Comparison of ENCODE assay signal across 1 cellular context in genomic region chr3:16264708-16265454, GRCh38.
TF ChIP-seq lines count a peak whose summit lies in the region.

DPH3 (minus strand) TSS chr3:16264943; CDS start chr3:16264876, 67 bp downstream.
A gene with protein sequence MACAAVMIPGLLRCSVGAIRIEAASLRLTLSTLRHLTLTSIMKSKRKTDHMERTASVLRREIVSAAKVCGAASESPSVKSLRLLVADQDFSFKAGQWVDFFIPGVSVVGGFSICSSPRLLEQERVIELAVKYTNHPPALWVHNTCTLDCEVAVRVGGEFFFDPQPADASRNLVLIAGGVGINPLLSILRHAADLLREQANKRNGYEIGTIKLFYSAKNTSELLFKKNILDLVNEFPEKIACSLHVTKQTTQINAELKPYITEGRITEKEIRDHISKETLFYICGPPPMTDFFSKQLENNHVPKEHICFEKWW (plus strand): TSS chr3:16265212. CDS start chr3:16270953, 5,741 bp downstream.

TF ChIP-seq in HepG2, 621 proteins besides CTCF, POLR2A, EP300 and RAD21 (continued from another document and continues in another):
- TF ChIP-seq, protein P1, sequence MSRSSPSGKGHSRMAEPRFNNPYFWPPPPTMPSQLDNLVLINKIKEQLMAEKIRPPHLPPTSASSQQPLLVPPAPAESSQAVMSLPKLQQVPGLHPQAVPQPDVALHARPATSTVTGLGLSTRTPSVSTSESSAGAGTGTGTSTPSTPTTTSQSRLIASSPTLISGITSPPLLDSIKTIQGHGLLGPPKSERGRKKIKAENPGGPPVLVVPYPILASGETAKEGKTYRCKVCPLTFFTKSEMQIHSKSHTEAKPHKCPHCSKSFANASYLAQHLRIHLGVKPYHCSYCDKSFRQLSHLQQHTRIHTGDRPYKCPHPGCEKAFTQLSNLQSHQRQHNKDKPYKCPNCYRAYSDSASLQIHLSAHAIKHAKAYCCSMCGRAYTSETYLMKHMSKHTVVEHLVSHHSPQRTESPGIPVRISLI (CRISPR knock-in tag; IDR thresholded peaks at IDR 0.05; ENCODE audit: borderline replicate concordance), result peak; percentile 24; the same call in 1 of the 2 replicates
- TF ChIP-seq NR2F2 (IDR thresholded peaks at IDR 0.05; ENCODE audit: borderline replicate concordance, low read depth), result no peak; the same call in 1 of the 2 replicates
- peak; percentile 74 for TF ChIP-seq MAX (IDR thresholded peaks at IDR 0.05)
- TF ChIP-seq ATM (IDR thresholded peaks at IDR 0.05; ENCODE audit: borderline replicate concordance), result no peak
- TF ChIP-seq FOXK1 (CRISPR knock-in tag; IDR thresholded peaks at IDR 0.05; ENCODE audit: borderline replicate concordance, low read depth), result peak; percentile 91; the same call in 1 of the 2 replicates
- no peak for TF ChIP-seq PBX3 (CRISPR knock-in tag; IDR thresholded peaks at IDR 0.05; ENCODE audit: borderline replicate concordance)
- 0 out of 2 replicates have a peak, but pooled peaks have one; percentile 36 for TF ChIP-seq ZNF234 (CRISPR knock-in tag; conservative IDR thresholded peaks at IDR 0.05)
- TF ChIP-seq ARNT2 (CRISPR knock-in tag; IDR thresholded peaks at IDR 0.05; ENCODE audit: low read depth), result no peak
- TF ChIP-seq HNRNPL (IDR thresholded peaks at IDR 0.05; ENCODE audit: low read depth, low read length), result 0 out of 2 replicates have a peak, but pooled peaks have one; percentile 19
- no peak for TF ChIP-seq NR1H2 (CRISPR knock-in tag; IDR thresholded peaks at IDR 0.05; ENCODE audit: borderline replicate concordance, low read depth)
- no peak for TF ChIP-seq TCF12 (IDR thresholded peaks at IDR 0.05)
- TF ChIP-seq TCF12 (CRISPR knock-in tag; IDR thresholded peaks at IDR 0.05), result no peak
- no peak; the same call in 1 of the 2 replicates for TF ChIP-seq DR1 (CRISPR knock-in tag; IDR thresholded peaks at IDR 0.05)
- peak; percentile 35 for TF ChIP-seq ZNF792 (CRISPR knock-in tag; IDR thresholded peaks at IDR 0.05)
- TF ChIP-seq ATF1 (CRISPR knock-in tag; IDR thresholded peaks at IDR 0.05), result peak; percentile 100
- no peak for TF ChIP-seq SYNCRIP (IDR thresholded peaks at IDR 0.05; ENCODE audit: insufficient read depth, low read depth, low read length)
- TF ChIP-seq RBM39 (IDR thresholded peaks at IDR 0.05; ENCODE audit: low read depth, low read length, poor library complexity, severe bottlenecking), result peak; percentile 29
- no peak for TF ChIP-seq GTF3A (CRISPR knock-in tag; conservative IDR thresholded peaks at IDR 0.05)
- TF ChIP-seq ZNF550 (CRISPR knock-in tag; IDR thresholded peaks at IDR 0.05; ENCODE audit: borderline replicate concordance), result no peak
- TF ChIP-seq BRD4 (CRISPR knock-in tag; IDR thresholded peaks at IDR 0.05), result no peak
- TF ChIP-seq HOMEZ (CRISPR knock-in tag; IDR thresholded peaks at IDR 0.05; ENCODE audit: low read depth), result peak; percentile 65
- no peak for TF ChIP-seq JARID2 (CRISPR knock-in tag; IDR thresholded peaks at IDR 0.05; ENCODE audit: insufficient replicate concordance)
- TF ChIP-seq ZNF660 (CRISPR knock-in tag; IDR thresholded peaks at IDR 0.05; ENCODE audit: borderline replicate concordance, low read depth), result no peak
- TF ChIP-seq NCOR1 (IDR thresholded peaks at IDR 0.05; ENCODE audit: borderline replicate concordance, low read length), result 0 out of 2 replicates have a peak, but pooled peaks have one; percentile 1
- TF ChIP-seq ZSCAN31 (CRISPR knock-in tag; IDR thresholded peaks at IDR 0.05; ENCODE audit: low read depth), result 0 out of 2 replicates have a peak, but pooled peaks have one; percentile 23
- TF ChIP-seq ADNP (CRISPR knock-in tag; IDR thresholded peaks at IDR 0.05), result no peak
- TF ChIP-seq STAT5B (CRISPR knock-in tag; IDR thresholded peaks at IDR 0.05), result no peak
- TF ChIP-seq, protein P2, sequence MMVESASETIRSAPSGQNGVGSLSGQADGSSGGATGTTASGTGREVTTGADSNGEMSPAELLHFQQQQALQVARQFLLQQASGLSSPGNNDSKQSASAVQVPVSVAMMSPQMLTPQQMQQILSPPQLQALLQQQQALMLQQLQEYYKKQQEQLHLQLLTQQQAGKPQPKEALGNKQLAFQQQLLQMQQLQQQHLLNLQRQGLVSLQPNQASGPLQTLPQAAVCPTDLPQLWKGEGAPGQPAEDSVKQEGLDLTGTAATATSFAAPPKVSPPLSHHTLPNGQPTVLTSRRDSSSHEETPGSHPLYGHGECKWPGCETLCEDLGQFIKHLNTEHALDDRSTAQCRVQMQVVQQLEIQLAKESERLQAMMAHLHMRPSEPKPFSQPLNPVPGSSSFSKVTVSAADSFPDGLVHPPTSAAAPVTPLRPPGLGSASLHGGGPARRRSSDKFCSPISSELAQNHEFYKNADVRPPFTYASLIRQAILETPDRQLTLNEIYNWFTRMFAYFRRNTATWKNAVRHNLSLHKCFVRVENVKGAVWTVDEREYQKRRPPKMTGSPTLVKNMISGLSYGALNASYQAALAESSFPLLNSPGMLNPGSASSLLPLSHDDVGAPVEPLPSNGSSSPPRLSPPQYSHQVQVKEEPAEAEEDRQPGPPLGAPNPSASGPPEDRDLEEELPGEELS (CRISPR knock-in tag; IDR thresholded peaks at IDR 0.05), result peak; percentile 30; the same call in 1 of the 2 replicates
- no peak for TF ChIP-seq ZUFSP (CRISPR knock-in tag; IDR thresholded peaks at IDR 0.05; ENCODE audit: borderline replicate concordance)
- TF ChIP-seq FOXK2 (IDR thresholded peaks at IDR 0.05), result no peak
- TF ChIP-seq GLMP (CRISPR knock-in tag; IDR thresholded peaks at IDR 0.05; ENCODE audit: borderline replicate concordance), result no peak
- TF ChIP-seq SMARCE1 (IDR thresholded peaks at IDR 0.05; ENCODE audit: borderline replicate concordance), result no peak
- peak; percentile 98 for TF ChIP-seq HOXA3 (CRISPR knock-in tag; IDR thresholded peaks at IDR 0.05)
- TF ChIP-seq MAFF (IDR thresholded peaks at IDR 0.05; ENCODE audit: low read depth, low read length), result no peak; the same call in 1 of the 2 replicates
- TF ChIP-seq CCDC6 (CRISPR knock-in tag; IDR thresholded peaks at IDR 0.05), result peak; percentile 55; the same call in 1 of the 2 replicates
- no peak for TF ChIP-seq GTF2F1 (IDR thresholded peaks at IDR 0.05; ENCODE audit: low read length)
- TF ChIP-seq SP4 (CRISPR knock-in tag; IDR thresholded peaks at IDR 0.05), result no peak
- TF ChIP-seq ZNF136 (CRISPR knock-in tag; IDR thresholded peaks at IDR 0.05; ENCODE audit: low read depth), result no peak
- no peak for TF ChIP-seq HNRNPUL1 (IDR thresholded peaks at IDR 0.05; ENCODE audit: low read depth, low read length)
- TF ChIP-seq, protein P3, sequence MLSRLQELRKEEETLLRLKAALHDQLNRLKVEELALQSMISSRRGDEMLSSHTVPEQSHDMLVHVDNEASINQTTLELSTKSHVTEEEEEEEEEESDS (CRISPR knock-in tag; IDR thresholded peaks at IDR 0.05; ENCODE audit: borderline replicate concordance), result no peak
- TF ChIP-seq NR2F1 (CRISPR knock-in tag; IDR thresholded peaks at IDR 0.05), result no peak
- no peak for TF ChIP-seq ZNF432 (CRISPR knock-in tag; IDR thresholded peaks at IDR 0.05; ENCODE audit: borderline replicate concordance)
- 0 out of 2 replicates have a peak, but pooled peaks have one; percentile 24 for TF ChIP-seq TRAFD1 (CRISPR knock-in tag; IDR thresholded peaks at IDR 0.05; ENCODE audit: borderline replicate concordance)
- TF ChIP-seq, protein P4, sequence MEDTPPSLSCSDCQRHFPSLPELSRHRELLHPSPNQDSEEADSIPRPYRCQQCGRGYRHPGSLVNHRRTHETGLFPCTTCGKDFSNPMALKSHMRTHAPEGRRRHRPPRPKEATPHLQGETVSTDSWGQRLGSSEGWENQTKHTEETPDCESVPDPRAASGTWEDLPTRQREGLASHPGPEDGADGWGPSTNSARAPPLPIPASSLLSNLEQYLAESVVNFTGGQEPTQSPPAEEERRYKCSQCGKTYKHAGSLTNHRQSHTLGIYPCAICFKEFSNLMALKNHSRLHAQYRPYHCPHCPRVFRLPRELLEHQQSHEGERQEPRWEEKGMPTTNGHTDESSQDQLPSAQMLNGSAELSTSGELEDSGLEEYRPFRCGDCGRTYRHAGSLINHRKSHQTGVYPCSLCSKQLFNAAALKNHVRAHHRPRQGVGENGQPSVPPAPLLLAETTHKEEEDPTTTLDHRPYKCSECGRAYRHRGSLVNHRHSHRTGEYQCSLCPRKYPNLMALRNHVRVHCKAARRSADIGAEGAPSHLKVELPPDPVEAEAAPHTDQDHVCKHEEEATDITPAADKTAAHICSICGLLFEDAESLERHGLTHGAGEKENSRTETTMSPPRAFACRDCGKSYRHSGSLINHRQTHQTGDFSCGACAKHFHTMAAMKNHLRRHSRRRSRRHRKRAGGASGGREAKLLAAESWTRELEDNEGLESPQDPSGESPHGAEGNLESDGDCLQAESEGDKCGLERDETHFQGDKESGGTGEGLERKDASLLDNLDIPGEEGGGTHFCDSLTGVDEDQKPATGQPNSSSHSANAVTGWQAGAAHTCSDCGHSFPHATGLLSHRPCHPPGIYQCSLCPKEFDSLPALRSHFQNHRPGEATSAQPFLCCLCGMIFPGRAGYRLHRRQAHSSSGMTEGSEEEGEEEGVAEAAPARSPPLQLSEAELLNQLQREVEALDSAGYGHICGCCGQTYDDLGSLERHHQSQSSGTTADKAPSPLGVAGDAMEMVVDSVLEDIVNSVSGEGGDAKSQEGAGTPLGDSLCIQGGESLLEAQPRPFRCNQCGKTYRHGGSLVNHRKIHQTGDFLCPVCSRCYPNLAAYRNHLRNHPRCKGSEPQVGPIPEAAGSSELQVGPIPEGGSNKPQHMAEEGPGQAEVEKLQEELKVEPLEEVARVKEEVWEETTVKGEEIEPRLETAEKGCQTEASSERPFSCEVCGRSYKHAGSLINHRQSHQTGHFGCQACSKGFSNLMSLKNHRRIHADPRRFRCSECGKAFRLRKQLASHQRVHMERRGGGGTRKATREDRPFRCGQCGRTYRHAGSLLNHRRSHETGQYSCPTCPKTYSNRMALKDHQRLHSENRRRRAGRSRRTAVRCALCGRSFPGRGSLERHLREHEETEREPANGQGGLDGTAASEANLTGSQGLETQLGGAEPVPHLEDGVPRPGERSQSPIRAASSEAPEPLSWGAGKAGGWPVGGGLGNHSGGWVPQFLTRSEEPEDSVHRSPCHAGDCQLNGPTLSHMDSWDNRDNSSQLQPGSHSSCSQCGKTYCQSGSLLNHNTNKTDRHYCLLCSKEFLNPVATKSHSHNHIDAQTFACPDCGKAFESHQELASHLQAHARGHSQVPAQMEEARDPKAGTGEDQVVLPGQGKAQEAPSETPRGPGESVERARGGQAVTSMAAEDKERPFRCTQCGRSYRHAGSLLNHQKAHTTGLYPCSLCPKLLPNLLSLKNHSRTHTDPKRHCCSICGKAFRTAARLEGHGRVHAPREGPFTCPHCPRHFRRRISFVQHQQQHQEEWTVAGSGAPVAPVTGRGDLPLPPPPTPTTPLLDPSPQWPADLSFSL (CRISPR knock-in tag; IDR thresholded peaks at IDR 0.05), result no peak
- TF ChIP-seq KDM6A (CRISPR knock-in tag; IDR thresholded peaks at IDR 0.05; ENCODE audit: low read depth), result no peak
- no peak for TF ChIP-seq ATRX (CRISPR knock-in tag; IDR thresholded peaks at IDR 0.05; ENCODE audit: borderline replicate concordance)
